Comparison of ENCODE assay signal across 29 cellular contexts in the genomic region with DNA sequence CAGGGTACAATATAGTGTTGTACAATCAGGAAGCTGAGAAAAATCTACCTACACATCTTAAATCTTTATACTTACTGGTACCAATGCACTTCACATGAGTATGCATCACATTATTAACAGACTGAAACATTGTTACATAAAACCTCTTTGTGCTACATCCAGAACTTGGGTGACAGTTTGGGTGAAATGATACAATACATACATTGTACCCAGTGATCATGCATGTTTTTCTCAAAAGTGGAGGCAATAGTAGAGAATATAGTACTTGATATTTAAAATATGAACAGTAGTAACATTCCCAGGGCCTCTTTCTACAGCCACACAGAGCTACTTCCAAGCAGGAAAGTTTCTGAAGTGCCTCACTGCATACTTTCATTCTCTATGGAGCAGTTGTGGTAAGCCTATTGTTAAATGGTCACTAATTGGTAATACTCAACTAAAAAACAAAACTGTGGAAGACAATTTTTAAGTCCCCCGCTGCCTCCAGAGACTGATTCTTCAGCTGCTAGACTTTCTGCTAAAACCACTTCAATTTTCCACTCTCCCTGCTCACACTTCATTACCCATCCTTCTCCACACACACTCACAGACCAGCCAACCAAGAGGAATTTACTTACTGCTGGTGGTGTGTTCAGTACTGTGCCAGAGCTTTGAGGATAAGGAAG. TPM values are rescaled to one million over a fixed set of nuclear protein-coding genes. Genes with fewer than 3 reads are reported as not detected.
DNase-seq lines count a peak whose midpoint lies in the region; ATAC-seq and TF ChIP-seq lines count a peak whose summit lies in the region.
"Had no signal": no experiment of that assay in that cellular context is flagged by ENCODE, and none has a peak within 500 bp of the region (broad histone marks: within the 10 kb centered on the region; RNA-seq: fewer than 3 reads in every experiment).

No MANE protein-coding gene starts in this region.

- H3K9me3 Mint-ChIP-seq in nephron: peaks cover 7% of the 10 kb centered on the region

- peak; percentile 32 for DNase-seq in AG10803 (ENCODE audit: low read depth)
- DNase-seq in epithelial cell of proximal tubule (ENCODE audit: low read depth): peak; percentile 85
- no peak for DNase-seq in lower leg skin (ENCODE audit: low spot score in 2 of 2)
- no peak for DNase-seq in tibial artery
- no peak for DNase-seq in HEK293T (ENCODE audit: extremely low spot score)
- DNase-seq: activated CD4-positive, alpha-beta T cell treated with anti-CD3 and anti-CD28 coated beads for 4 hours; activated CD8-positive, alpha-beta memory T cell treated with anti-CD3 and anti-CD28 coated beads for 24 hours; activated T-cell treated with anti-CD3 and anti-CD28 coated beads for 4 hours; CD4-positive, alpha-beta memory T cell; DMS 273 treated with DMSO at 0.1 percent for 48 hours; EL; immature natural killer cell; midbrain; naive B cell; NCI-H1105; NCI-H187; NCI-H510A treated with DMSO at 0.1 percent for 48 hours; stimulated activated CD4-positive, alpha-beta T cell treated with anti-CD3 and anti-CD28 coated beads, Interleukin-15, amount 100 ng/mL, for 24 hours; substantia nigra; T-cell; upper lobe of left lung; WERI-Rb-1 had no signal

- H3K27me3 ChIP-seq in tibial artery: no peaks in the 10 kb centered on the region
- H3K27me3 ChIP-seq: upper lobe of left lung had no signal

- CTCF ChIA-PET in HEK293T (lab: Yijun Ruan, JAX): no interaction called here

- H3K27ac ChIP-seq in tibial artery: no peak overlapping the region
- H3K27ac ChIP-seq: RWPE1, upper lobe of left lung, WERI-Rb-1 had no signal

- H3K27me3 Mint-ChIP-seq in nephron (ENCODE audit: low read depth): no peaks in the 10 kb centered on the region
- H3K27me3 Mint-ChIP-seq: CD4-positive, alpha-beta memory T cell; naive B cell; stimulated activated memory B cell treated with anti-CD40 and anti-IgM and Interleukin-4, amounts not matched to agents 10 μg/mL and 1 μg/mL and 100 μg/mL, for 72 hours; T-cell had no signal

- intact Hi-C loops in lower leg skin (cut with DNase I; ENCODE audit: low total_unique reads): no loop called here
- intact Hi-C loops in tibial artery (cut with DNase I; ENCODE audit: low total_unique reads): no loop called here

- no peaks in the 10 kb centered on the region for H3K4me1 ChIP-seq in tibial artery
- H3K4me1 ChIP-seq: upper lobe of left lung had no signal

- no peak overlapping the region for H3K4me3 Mint-ChIP-seq in nephron
- H3K4me3 Mint-ChIP-seq: CD4-positive, alpha-beta memory T cell; immature natural killer cell; naive B cell; stimulated activated memory B cell treated with anti-CD40 and anti-IgM and Interleukin-4, amounts not matched to agents 10 μg/mL and 1 μg/mL and 100 μg/mL, for 72 hours; T-cell had no signal

- no peaks in the 10 kb centered on the region for H3K36me3 Mint-ChIP-seq in nephron (ENCODE audit: low read depth)
- H3K36me3 Mint-ChIP-seq: activated naive CD4-positive, alpha-beta T cell treated with anti-CD3 and anti-CD28 coated beads, Interleukin-2, amount 50 U/mL, for 72 hours; CD4-positive, alpha-beta memory T cell; immature natural killer cell; stimulated activated memory B cell treated with anti-CD40 and anti-IgM and Interleukin-4, amounts not matched to agents 10 μg/mL and 1 μg/mL and 100 μg/mL, for 72 hours; T-cell had no signal

- no peaks in the 10 kb centered on the region for H3K4me1 Mint-ChIP-seq in nephron
- H3K4me1 Mint-ChIP-seq: CD4-positive, alpha-beta memory T cell; immature natural killer cell; naive B cell; stimulated activated memory B cell treated with anti-CD40 and anti-IgM and Interleukin-4, amounts not matched to agents 10 μg/mL and 1 μg/mL and 100 μg/mL, for 72 hours; T-cell had no signal

- H3K9me3 ChIP-seq in tibial artery: peaks cover 0 to 17% (median 4%) of the 10 kb centered on the region in 3 donors

- POLR2A ChIA-PET in HEK293T (lab: Yijun Ruan, JAX): no interaction called here

- WGBS in lower leg skin, 2 donors: 85 to 100% methylated on average over 1 of the region's 1 CpG

- H3K27ac Mint-ChIP-seq in nephron: peak overlapping the region; percentile 66 to 89 (median 72)
- H3K27ac Mint-ChIP-seq: activated naive CD4-positive, alpha-beta T cell treated with anti-CD3 and anti-CD28 coated beads, Interleukin-2, amount 50 U/mL, for 72 hours; CD4-positive, alpha-beta memory T cell; immature natural killer cell; naive B cell; stimulated activated memory B cell treated with anti-CD40 and anti-IgM and Interleukin-4, amounts not matched to agents 10 μg/mL and 1 μg/mL and 100 μg/mL, for 72 hours; T-cell had no signal

- TF ChIP-seq POLR2A in lower leg skin (IDR thresholded peaks at IDR 0.05): no peak

- no peaks in the 10 kb centered on the region for H3K36me3 ChIP-seq in tibial artery
- H3K36me3 ChIP-seq: upper lobe of left lung, WERI-Rb-1 had no signal

- peak; percentile 55 for ATAC-seq in HG03460 (IDR thresholded peaks at IDR 0.05; ENCODE audit: unreplicated experiment)
- ATAC-seq in HG03432 (IDR thresholded peaks at IDR 0.05; ENCODE audit: unreplicated experiment): no peak
- ATAC-seq: activated naive CD4-positive, alpha-beta T cell treated with anti-CD3 and anti-CD28 coated beads, Interleukin-2, amount 50 U/mL, for 72 hours; K562; stimulated activated memory B cell treated with anti-CD40 and anti-IgM and Interleukin-4, amounts not matched to agents 10 μg/mL and 1 μg/mL and 100 μg/mL, for 72 hours; T-cell had no signal

- TF ChIP-seq CTCF in AG10803 (conservative IDR thresholded peaks at IDR 0.05; ENCODE audit: low read length) (no peak), epithelial cell of proximal tubule (conservative IDR thresholded peaks at IDR 0.05; ENCODE audit: low read depth, low read length) (no peak), nephron (IDR thresholded peaks at IDR 0.05; ENCODE audit: unreplicated experiment in 3 of 3) (no peak), lower leg skin (IDR thresholded peaks at IDR 0.05) (no peak), tibial artery (IDR thresholded peaks at IDR 0.05) (no peak)

- no peak overlapping the region for H3K4me3 ChIP-seq in AG10803 (ENCODE audit: low read length)
- H3K4me3 ChIP-seq in epithelial cell of proximal tubule (ENCODE audit: low read depth, low read length): peak overlapping the region; percentile 0
- H3K4me3 ChIP-seq in lower leg skin (ENCODE audit: low read depth, poor library complexity, severe bottlenecking): no peak overlapping the region
- H3K4me3 ChIP-seq in tibial artery: no peak overlapping the region
- H3K4me3 ChIP-seq: K562, upper lobe of left lung had no signal

TF ChIP-seq in HEK293T, 16 proteins besides CTCF, POLR2A, EP300 and RAD21:
- TF ChIP-seq ZNF384 (IDR thresholded peaks at IDR 0.05) (no peak), LEF1 (IDR thresholded peaks at IDR 0.05; ENCODE audit: borderline replicate concordance) (no peak), FOXA1 (IDR thresholded peaks at IDR 0.05) (no peak), HDGF (IDR thresholded peaks at IDR 0.05; ENCODE audit: borderline replicate concordance) (no peak), ELF4 (IDR thresholded peaks at IDR 0.05) (no peak), FOXM1 (IDR thresholded peaks at IDR 0.05; ENCODE audit: borderline replicate concordance) (no peak), CTBP1 (IDR thresholded peaks at IDR 0.05; ENCODE audit: borderline replicate concordance) (no peak), SP1 (IDR thresholded peaks at IDR 0.05) (no peak), NFRKB (IDR thresholded peaks at IDR 0.05) (no peak), FOXK2 (IDR thresholded peaks at IDR 0.05) (no peak), L3MBTL2 (conservative IDR thresholded peaks at IDR 0.05) (no peak), SUZ12 (IDR thresholded peaks at IDR 0.05) (no peak), BHLHE40 (IDR thresholded peaks at IDR 0.05; ENCODE audit: borderline replicate concordance) (no peak), ARNT (IDR thresholded peaks at IDR 0.05) (no peak), TARDBP (IDR thresholded peaks at IDR 0.05) (no peak)
- TF ChIP-seq, protein P1, sequence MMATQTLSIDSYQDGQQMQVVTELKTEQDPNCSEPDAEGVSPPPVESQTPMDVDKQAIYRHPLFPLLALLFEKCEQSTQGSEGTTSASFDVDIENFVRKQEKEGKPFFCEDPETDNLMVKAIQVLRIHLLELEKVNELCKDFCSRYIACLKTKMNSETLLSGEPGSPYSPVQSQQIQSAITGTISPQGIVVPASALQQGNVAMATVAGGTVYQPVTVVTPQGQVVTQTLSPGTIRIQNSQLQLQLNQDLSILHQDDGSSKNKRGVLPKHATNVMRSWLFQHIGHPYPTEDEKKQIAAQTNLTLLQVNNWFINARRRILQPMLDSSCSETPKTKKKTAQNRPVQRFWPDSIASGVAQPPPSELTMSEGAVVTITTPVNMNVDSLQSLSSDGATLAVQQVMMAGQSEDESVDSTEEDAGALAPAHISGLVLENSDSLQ (IDR thresholded peaks at IDR 0.05): no peak

RNA-seq across cellular contexts. Expression of a gene that starts 22.9 kb away (rescaled TPM):
- total RNA-seq in epithelial cell of proximal tubule: 22.3 and 24.1 TPM in 2 replicates
- total RNA-seq in lower leg skin: 1 to 10 TPM in 3 of 4 donors, under 1 TPM in 1; 0.13 to 7.5 (median 4.6) TPM
- total RNA-seq: activated naive CD4-positive, alpha-beta T cell treated with anti-CD3 and anti-CD28 coated beads, Interleukin-2, amount 50 U/mL, for 72 hours; CD4-positive, alpha-beta memory T cell; K562; T-cell had no signal

Comparison
In these comparisons a context has a peak if more than half of its experiments do, and no peak if none do; other contexts are left out.
1. DNase-seq: peak in AG10803 (single experiment) and epithelial cell of proximal tubule (single experiment); none in lower leg skin (0 of 2), tibial artery (0 of 2) and HEK293T (single experiment).